1 cellular context compared by ENCODE assay signal in genomic region chr19:3700242-3701032, GRCh38.
TF ChIP-seq lines count a peak whose summit lies in the region.

Gene PIP5K1C (minus strand): TSS chr19:3700468. CDS start chr19:3700390, 78 bp downstream.

TF ChIP-seq in A549, 52 proteins besides CTCF, POLR2A, EP300 and RAD21 (continued from another document):
- TF ChIP-seq SMC3 (IDR thresholded peaks at IDR 0.05) (peak; percentile 50), RARB (CRISPR knock-in tag; IDR thresholded peaks at IDR 0.05) (no peak), TP53 (CRISPR knock-in tag; IDR thresholded peaks at IDR 0.05) (no peak), JUN (IDR thresholded peaks at IDR 0.05) (0 out of 5 replicates have a peak, but pooled peaks of 1 of the 2 experiments have one; percentile 30), HMGXB4 (CRISPR knock-in tag; IDR thresholded peaks at IDR 0.05; ENCODE audit: borderline replicate concordance) (no peak), REST (IDR thresholded peaks at IDR 0.05) (no peak), HEYL (CRISPR knock-in tag; IDR thresholded peaks at IDR 0.05) (no peak)
